In the genomic region with DNA sequence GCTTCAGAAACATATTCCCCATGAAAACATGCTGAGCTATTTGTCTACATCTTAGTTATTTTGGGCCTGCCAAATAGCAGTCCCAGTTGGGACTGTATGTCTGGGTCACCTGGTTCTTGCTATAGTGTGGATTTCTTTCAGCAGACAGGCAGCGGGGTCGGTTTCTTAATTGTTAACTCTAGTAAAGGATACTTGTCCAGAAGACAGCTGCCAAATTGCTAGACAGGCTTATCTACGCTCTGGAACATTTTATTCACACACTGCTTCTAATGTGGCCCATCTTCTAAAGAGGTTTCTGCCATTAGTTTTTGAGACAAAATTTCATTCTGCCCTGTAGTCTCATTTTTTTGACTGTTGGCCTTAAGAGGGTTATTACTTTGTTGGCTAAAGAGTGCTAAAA, we compare ENCODE assay signal across 8 cellular contexts.
"Had no signal": no experiment of that assay in that cellular context is flagged by ENCODE, and none has a peak within 500 bp of the region (broad histone marks: within the 10 kb centered on the region; RNA-seq: fewer than 3 reads in every experiment).

No MANE protein-coding gene starts in this region.

- DNase-seq: GM23248, GOT3, H7, H9, HCEC 1CT, HFFc6 had no signal

- H3K9me3 ChIP-seq: HAP-1 had no signal

- H3K27ac ChIP-seq: GM23248 had no signal

- H3K4me3 ChIP-seq: GM23248, GM23338, HAP-1 had no signal

- H3K4me1 ChIP-seq: HAP-1 had no signal

- H3K36me3 ChIP-seq: HAP-1 had no signal
